24 cellular contexts compared by ENCODE assay signal in the genomic region with DNA sequence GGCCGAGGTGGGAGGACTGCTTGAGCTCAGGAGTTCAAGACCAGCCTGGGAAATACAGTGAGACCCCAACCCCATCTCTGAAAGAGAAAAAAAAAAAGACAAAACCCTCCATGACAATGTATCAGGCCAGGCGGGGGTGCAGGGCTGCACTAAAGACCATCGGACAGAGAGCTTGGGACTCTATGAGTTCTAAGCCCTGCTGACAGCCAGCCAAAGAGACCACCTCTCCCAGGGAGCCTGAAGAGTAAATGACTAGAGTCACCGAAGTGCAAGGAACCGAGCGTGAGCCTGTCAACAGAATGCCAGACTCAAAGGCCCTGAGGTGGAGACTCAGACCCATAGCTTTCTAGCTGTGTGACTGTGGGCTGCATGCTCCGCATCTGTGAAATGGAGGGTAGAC. TPM values are rescaled to one million over a fixed set of nuclear protein-coding genes. Genes with fewer than 3 reads are reported as not detected.
DNase-seq lines count a peak whose midpoint lies in the region; ATAC-seq, FAIRE-seq and TF ChIP-seq lines count a peak whose summit lies in the region.
"Had no signal": no experiment of that assay in that cellular context is flagged by ENCODE, and none has a peak within 500 bp of the region (broad histone marks: within the 10 kb centered on the region; RNA-seq: fewer than 3 reads in every experiment).

No MANE protein-coding gene starts in this region.

- peaks cover 6% of the 10 kb centered on the region for H3K79me2 ChIP-seq in osteoblast (ENCODE audit: insufficient read depth, low read length)

- H3K27ac ChIP-seq in osteoblast (ENCODE audit: low read depth, low read length), result no peak overlapping the region
- no peak overlapping the region for H3K27ac ChIP-seq in CD4-positive, alpha-beta memory T cell (ENCODE audit: low read depth, low read length)
- H3K27ac ChIP-seq: BLaER1 had no signal

- intact Hi-C loops in natural killer cell (cut with micrococcal nuclease), result no loop called here
- intact Hi-C loops in CD4-positive, alpha-beta memory T cell (cut with micrococcal nuclease), result no loop called here

- no peak overlapping the region for H3K4me3 Mint-ChIP-seq in natural killer cell treated with Interleukin-12 subunit alpha and Interleukin-12 subunit beta and Interleukin-15 and Interleukin-18, amount 100 ng/mL, for 72 hours
- H3K4me3 Mint-ChIP-seq in natural killer cell, result no peak overlapping the region
- no peak overlapping the region for H3K4me3 Mint-ChIP-seq in CD4-positive, alpha-beta memory T cell
- H3K4me3 Mint-ChIP-seq: CD14-positive monocyte; CD4-positive, CD25-positive, alpha-beta regulatory T cell; CD8-positive, alpha-beta T cell had no signal

- H4K20me1 ChIP-seq in osteoblast (ENCODE audit: insufficient read depth, low read length), result no peaks in the 10 kb centered on the region
- H4K20me1 ChIP-seq: BLaER1 had no signal

- H2AFZ ChIP-seq in osteoblast (ENCODE audit: low read length), result no peak overlapping the region

- POLR2A ChIA-PET in CD4-positive, alpha-beta memory T cell (lab: Charles Lee; ENCODE audit: partially characterized antibody), result interaction anchor here (1.1 kb wide), 1 partner anchor 141 kb away, joined by 3 read pairs; no protein-coding TSS in a partner anchor

- H3K36me3 ChIP-seq in bronchial epithelial cell (ENCODE audit: control insufficient read depth, insufficient read depth, low read length) (peaks cover 2% of the 10 kb centered on the region), osteoblast (ENCODE audit: insufficient read depth, low read length) (peaks cover 18% of the 10 kb centered on the region)
- no peaks in the 10 kb centered on the region for H3K36me3 ChIP-seq in CD4-positive, alpha-beta memory T cell (ENCODE audit: insufficient read depth, low read length)
- H3K36me3 ChIP-seq: BE2C had no signal

- H3K27me3 ChIP-seq in bronchial epithelial cell (ENCODE audit: control insufficient read depth, insufficient read depth, low read length) (no peaks in the 10 kb centered on the region), osteoblast (ENCODE audit: insufficient read depth, low read length) (no peaks in the 10 kb centered on the region)
- H3K27me3 ChIP-seq in CD4-positive, alpha-beta memory T cell (ENCODE audit: insufficient read depth, low read length), result no peaks in the 10 kb centered on the region
- H3K27me3 ChIP-seq: BE2C, BLaER1 had no signal

- peaks cover 9 to 14% of the 10 kb centered on the region in 2 donors for H3K4me1 Mint-ChIP-seq in natural killer cell treated with Interleukin-12 subunit alpha and Interleukin-12 subunit beta and Interleukin-15 and Interleukin-18, amount 100 ng/mL, for 72 hours (ENCODE audit: low read depth in 2 of 2)
- H3K4me1 Mint-ChIP-seq in natural killer cell, result peaks cover 6 to 7% of the 10 kb centered on the region in 2 donors
- peaks cover 6 to 11% (median 9%) of the 10 kb centered on the region in 4 donors for H3K4me1 Mint-ChIP-seq in CD4-positive, alpha-beta memory T cell

- no peak overlapping the region for H3K27ac Mint-ChIP-seq in natural killer cell treated with Interleukin-12 subunit alpha and Interleukin-12 subunit beta and Interleukin-15 and Interleukin-18, amount 100 ng/mL, for 72 hours
- no peak overlapping the region for H3K27ac Mint-ChIP-seq in natural killer cell
- H3K27ac Mint-ChIP-seq in CD4-positive, alpha-beta memory T cell, result no peak overlapping the region
- H3K27ac Mint-ChIP-seq: CD8-positive, alpha-beta T cell had no signal

- no peaks in the 10 kb centered on the region for H3K9me3 Mint-ChIP-seq in natural killer cell treated with Interleukin-12 subunit alpha and Interleukin-12 subunit beta and Interleukin-15 and Interleukin-18, amount 100 ng/mL, for 72 hours
- H3K9me3 Mint-ChIP-seq in natural killer cell, result no peaks in the 10 kb centered on the region
- H3K9me3 Mint-ChIP-seq in CD4-positive, alpha-beta memory T cell, result no peaks in the 10 kb centered on the region
- H3K9me3 Mint-ChIP-seq: CD14-positive monocyte; CD4-positive, CD25-positive, alpha-beta regulatory T cell; CD8-positive, alpha-beta T cell had no signal

- no peak for ATAC-seq in natural killer cell treated with Interleukin-12 subunit alpha and Interleukin-12 subunit beta and Interleukin-15 and Interleukin-18, amount 100 ng/mL, for 72 hours
- ATAC-seq in natural killer cell, result no peak
- ATAC-seq: CD8-positive, alpha-beta T cell had no signal

- no peaks in the 10 kb centered on the region for H3K36me3 Mint-ChIP-seq in natural killer cell treated with Interleukin-12 subunit alpha and Interleukin-12 subunit beta and Interleukin-15 and Interleukin-18, amount 100 ng/mL, for 72 hours
- no peaks in the 10 kb centered on the region for H3K36me3 Mint-ChIP-seq in natural killer cell
- no peaks in the 10 kb centered on the region for H3K36me3 Mint-ChIP-seq in CD4-positive, alpha-beta memory T cell
- H3K36me3 Mint-ChIP-seq: CD4-positive, CD25-positive, alpha-beta regulatory T cell; CD8-positive, alpha-beta T cell had no signal

- H3K4me1 ChIP-seq in osteoblast (ENCODE audit: insufficient read depth, low read length), result no peaks in the 10 kb centered on the region
- peaks cover 6% of the 10 kb centered on the region for H3K4me1 ChIP-seq in CD4-positive, alpha-beta memory T cell (ENCODE audit: insufficient read depth, low read length)
- H3K4me1 ChIP-seq: Caco-2 had no signal

- H3K9me3 ChIP-seq in osteoblast (ENCODE audit: low read depth, low read length), result no peaks in the 10 kb centered on the region
- no peaks in the 10 kb centered on the region for H3K9me3 ChIP-seq in CD4-positive, alpha-beta memory T cell (ENCODE audit: control insufficient read depth in 1 of 2, low read length in 2 of 2)
- H3K9me3 ChIP-seq: BE2C, BLaER1, Caco-2 had no signal

- peak; percentile 40 for FAIRE-seq in bronchial epithelial cell (lab: Jason Lieb, UNC)
- FAIRE-seq: A204.1, D721Med, G401.6, GM12891, GM19239 had no signal

- no peak overlapping the region for H3K4me2 ChIP-seq in osteoblast (ENCODE audit: insufficient read depth, low read length)
- H3K4me2 ChIP-seq: BLaER1 had no signal

- H3K4me3 ChIP-seq in bronchial epithelial cell (ENCODE audit: low read depth, low read length) (no peak overlapping the region), osteoblast (ENCODE audit: insufficient read depth, low read length) (no peak overlapping the region)
- H3K4me3 ChIP-seq in CD4-positive, alpha-beta memory T cell (ENCODE audit: low read length in 2 of 2), result no peak overlapping the region
- H3K4me3 ChIP-seq: BLaER1 had no signal

- no peaks in the 10 kb centered on the region for H3K27me3 Mint-ChIP-seq in natural killer cell treated with Interleukin-12 subunit alpha and Interleukin-12 subunit beta and Interleukin-15 and Interleukin-18, amount 100 ng/mL, for 72 hours
- H3K27me3 Mint-ChIP-seq in natural killer cell (ENCODE audit: low read depth in 2 of 2), result no peaks in the 10 kb centered on the region
- H3K27me3 Mint-ChIP-seq in CD4-positive, alpha-beta memory T cell, result no peaks in the 10 kb centered on the region
- H3K27me3 Mint-ChIP-seq: CD4-positive, CD25-positive, alpha-beta regulatory T cell had no signal

- TF ChIP-seq CTCF in natural killer cell (IDR thresholded peaks at IDR 0.05) (no peak), bronchial epithelial cell (IDR thresholded peaks at IDR 0.05; ENCODE audit: insufficient read depth, low read length, severe bottlenecking) (no peak), osteoblast (IDR thresholded peaks at IDR 0.05; ENCODE audit: extremely low read depth, low read depth, low read length) (no peak)

- CTCF ChIA-PET in CD4-positive, alpha-beta memory T cell (lab: Charles Lee; ENCODE audit: partially characterized antibody), result interaction anchor here (1.7 to 10.6 kb wide), 4 partner anchors 16 to 147 kb away, joined by 4 to 147 read pairs (median 8); partner anchors contain the start of gene RPL29

- peak; percentile 16 for DNase-seq in natural killer cell treated with Interleukin-12 subunit alpha and Interleukin-12 subunit beta and Interleukin-15 and Interleukin-18, amount 100 ng/mL, for 72 hours (ENCODE audit: low spot score)
- no peak for DNase-seq in natural killer cell
- DNase-seq in bronchial epithelial cell (ENCODE audit: low read depth), result no peak
- peak; percentile 39 for DNase-seq in osteoblast (ENCODE audit: insufficient read length, low spot score, missing footprints)
- no peak for DNase-seq in H4 (ENCODE audit: low spot score)
- DNase-seq in CD4-positive, alpha-beta memory T cell, result no peak
- DNase-seq in activated naive CD4-positive, alpha-beta T cell treated with anti-CD3 and anti-CD28 coated beads, Interleukin-2, amount 50 U/mL, for 16 hours, result no peak
- DNase-seq: 8988T; ACHN; BE2C; C1 segment of cervical spinal cord; Caco-2; Calu3; CD4-positive, CD25-positive, alpha-beta regulatory T cell; CD8-positive, alpha-beta T cell; DMS79 treated with DMSO at 0.1 percent for 48 hours; GF-D8 had no signal

RNA-seq across cellular contexts. Expression of gene POC1A, which starts 12.5 kb away (rescaled TPM):
- total RNA-seq in natural killer cell treated with Interleukin-12 subunit alpha and Interleukin-12 subunit beta and Interleukin-15 and Interleukin-18, amount 100 ng/mL, for 72 hours, result 10 to 100 TPM; 14.9 to 35.3 TPM
- total RNA-seq in natural killer cell (1 to 10 TPM; 1.3 to 2.6 (median 2.4) TPM), bronchial epithelial cell (1.8 and 3.3 TPM in 2 replicates), osteoblast (1.8 and 3.2 TPM in 2 replicates)
- total RNA-seq in H4 (2014; rRNA removed; shearing (Covaris generic)), result 5.9 and 8.1 TPM in 2 replicates
- total RNA-seq in CD4-positive, alpha-beta memory T cell, result 1 to 10 TPM in 1 of 2 experiments, under 1 TPM in 1; 0.99 to 1.1 TPM
- 1 to 10 TPM in 1 of 2 donors, under 1 TPM in 1; 0.36 to 2.4 TPM for polyA plus RNA-seq in CD4-positive, alpha-beta memory T cell

RNA-seq across cellular contexts. Expression of gene ALAS1, which starts 56.2 kb away (rescaled TPM):
- total RNA-seq in natural killer cell treated with Interleukin-12 subunit alpha and Interleukin-12 subunit beta and Interleukin-15 and Interleukin-18, amount 100 ng/mL, for 72 hours, result 100 to 1,000 TPM in 1 of 2 donors, 10 to 100 TPM in 1; 93.6 to 121 TPM
- total RNA-seq in natural killer cell (10 to 100 TPM; 17.0 to 34.5 (median 33.4) TPM), bronchial epithelial cell (32.1 and 66.7 TPM in 2 replicates), osteoblast (35.4 and 39.1 TPM in 2 replicates)
- total RNA-seq in H4 (2014; rRNA removed; shearing (Covaris generic)), result 28.5 and 37.4 TPM in 2 replicates
- 10 to 100 TPM; 30.0 to 34.6 TPM for total RNA-seq in CD4-positive, alpha-beta memory T cell
- 10 to 100 TPM; 30.5 to 35.4 TPM for polyA plus RNA-seq in CD4-positive, alpha-beta memory T cell

Comparison
In these comparisons a context has a peak if more than half of its experiments do, and no peak if none do; other contexts are left out.
1. DNase-seq: peak in natural killer cell treated with Interleukin-12 subunit alpha and Interleukin-12 subunit beta and Interleukin-15 and Interleukin-18, amount 100 ng/mL, for 72 hours (single experiment) and osteoblast (single experiment); none in natural killer cell (single experiment), bronchial epithelial cell (single experiment), H4 (single experiment), CD4-positive, alpha-beta memory T cell (0 of 5) and activated naive CD4-positive, alpha-beta T cell treated with anti-CD3 and anti-CD28 coated beads, Interleukin-2, amount 50 U/mL, for 16 hours (single experiment).